ENCODE assay signal across 8 cellular contexts in genomic region chr12:3077572-3078081, GRCh38. TPM values are rescaled to one million over a fixed set of nuclear protein-coding genes. Genes with fewer than 3 reads are reported as not detected.
DNase-seq lines count a peak whose midpoint lies in the region; ATAC-seq, FAIRE-seq and TF ChIP-seq lines count a peak whose summit lies in the region.

No MANE protein-coding gene starts in this region.

- H3K36me3 ChIP-seq in HUES64 (ENCODE audit: insufficient read depth, low read length) (no peaks in the 10 kb centered on the region), astrocyte (ENCODE audit: insufficient read depth, low read length) (no peaks in the 10 kb centered on the region)

- H3K36me3 Mint-ChIP-seq in CD14-positive monocyte (peaks cover 0 to 6% of the 10 kb centered on the region in 2 donors), astrocyte (ENCODE audit: low read depth, unreplicated experiment) (peaks cover 6% of the 10 kb centered on the region)
- no peaks in the 10 kb centered on the region for H3K36me3 Mint-ChIP-seq in stimulated activated effector memory CD8-positive, alpha-beta T cell treated with anti-CD3 and anti-CD28 coated beads, Interleukin-12 subunit alpha, Interleukin-12 subunit beta, amount 100 ng/mL, for 72 hours

- peaks cover 41% of the 10 kb centered on the region for H3K79me2 ChIP-seq in astrocyte (ENCODE audit: insufficient read depth, low read length)

- no peak overlapping the region for H3K27ac ChIP-seq in HUES64 (ENCODE audit: low read depth, low read length)
- H3K27ac ChIP-seq in astrocyte (ENCODE audit: low read depth, low read length), result peak overlapping the region; percentile 25

- peaks cover 0 to 8% (median 2%) of the 10 kb centered on the region in 7 donors for H3K9me3 Mint-ChIP-seq in CD14-positive monocyte
- H3K9me3 Mint-ChIP-seq in astrocyte (ENCODE audit: unreplicated experiment), result no peaks in the 10 kb centered on the region
- no peaks in the 10 kb centered on the region for H3K9me3 Mint-ChIP-seq in stimulated activated effector memory CD8-positive, alpha-beta T cell treated with anti-CD3 and anti-CD28 coated beads, Interleukin-12 subunit alpha, Interleukin-12 subunit beta, amount 100 ng/mL, for 72 hours

- H3K4me3 Mint-ChIP-seq in CD14-positive monocyte (peak overlapping the region; percentile 76 to 85), astrocyte (ENCODE audit: unreplicated experiment) (peak overlapping the region; percentile 88)
- peak overlapping the region; percentile 77 for H3K4me3 Mint-ChIP-seq in stimulated activated effector memory CD8-positive, alpha-beta T cell treated with anti-CD3 and anti-CD28 coated beads, Interleukin-12 subunit alpha, Interleukin-12 subunit beta, amount 100 ng/mL, for 72 hours

- H3K27ac Mint-ChIP-seq in CD14-positive monocyte, result no peak overlapping the region
- peak overlapping the region; percentile 62 for H3K27ac Mint-ChIP-seq in astrocyte (ENCODE audit: unreplicated experiment)
- no peak overlapping the region for H3K27ac Mint-ChIP-seq in stimulated activated effector memory CD8-positive, alpha-beta T cell treated with anti-CD3 and anti-CD28 coated beads, Interleukin-12 subunit alpha, Interleukin-12 subunit beta, amount 100 ng/mL, for 72 hours

- peak overlapping the region; percentile 92 for H3K4me2 ChIP-seq in astrocyte (ENCODE audit: low read length)

- no peak for FAIRE-seq in astrocyte (lab: Jason Lieb, UNC)

- peaks cover 29% of the 10 kb centered on the region for H4K20me1 ChIP-seq in astrocyte (ENCODE audit: insufficient read depth, low read length)

- H3K4me3 ChIP-seq in HUES64 (ENCODE audit: low read length), result peak overlapping the region; percentile 72
- peak overlapping the region; percentile 67 for H3K4me3 ChIP-seq in astrocyte (ENCODE audit: insufficient read depth, low read depth, low read length)
- peak overlapping the region; percentile 44 for H3K4me3 ChIP-seq in iPS-18c (ENCODE audit: insufficient read depth, low read depth, low read length)

- H3K9ac ChIP-seq in HUES64 (ENCODE audit: low read depth, low read length) (peak overlapping the region; percentile 63), astrocyte (ENCODE audit: low read length) (peak overlapping the region; percentile 85)

- peak overlapping the region; percentile 74 for H2AFZ ChIP-seq in astrocyte (ENCODE audit: low read depth, low read length)

- intact Hi-C loops in CD14-positive monocyte (cut with micrococcal nuclease), result no loop called here

- WGBS in HUES64, result 3% methylated on average over 32 of the region's 32 CpGs

- TF ChIP-seq CTCF in CD14-positive monocyte (IDR thresholded peaks at IDR 0.05), result no peak
- no peak for TF ChIP-seq CTCF in astrocyte (IDR thresholded peaks at IDR 0.05; ENCODE audit: insufficient read depth, low read depth, low read length)

- peaks cover 15% of the 10 kb centered on the region for H3K4me1 Mint-ChIP-seq in CD14-positive monocyte
- H3K4me1 Mint-ChIP-seq in astrocyte (ENCODE audit: low read depth, unreplicated experiment), result peaks cover 6% of the 10 kb centered on the region
- peaks cover 6% of the 10 kb centered on the region for H3K4me1 Mint-ChIP-seq in stimulated activated effector memory CD8-positive, alpha-beta T cell treated with anti-CD3 and anti-CD28 coated beads, Interleukin-12 subunit alpha, Interleukin-12 subunit beta, amount 100 ng/mL, for 72 hours

- peak; percentile 12 for ATAC-seq in stimulated activated effector memory CD8-positive, alpha-beta T cell treated with anti-CD3 and anti-CD28 coated beads, Interleukin-12 subunit alpha, Interleukin-12 subunit beta, amount 100 ng/mL, for 72 hours

- H3K9me3 ChIP-seq in HUES64 (ENCODE audit: insufficient read depth, low read depth, low read length) (no peaks in the 10 kb centered on the region), astrocyte (ENCODE audit: insufficient read depth, low read depth, low read length) (no peaks in the 10 kb centered on the region), iPS-18c (ENCODE audit: control insufficient read depth, insufficient read depth, low read length) (no peaks in the 10 kb centered on the region)

- H3K4me1 ChIP-seq in HUES64 (ENCODE audit: insufficient read depth, low read length) (peaks cover 6% of the 10 kb centered on the region), astrocyte (ENCODE audit: insufficient read depth, low read length) (peaks cover 30% of the 10 kb centered on the region)

- H3K27me3 Mint-ChIP-seq in CD14-positive monocyte (ENCODE audit: low read depth in 3 of 3) (peaks cover 35 to 83% (median 62%) of the 10 kb centered on the region in 3 donors), astrocyte (ENCODE audit: low read depth, unreplicated experiment) (peaks cover 3% of the 10 kb centered on the region)

- peaks cover 23% of the 10 kb centered on the region for H3K27me3 ChIP-seq in HUES64 (ENCODE audit: insufficient read depth, low read length)
- H3K27me3 ChIP-seq in astrocyte (ENCODE audit: insufficient read depth, low read length), result no peaks in the 10 kb centered on the region

- DNase-seq in CD14-positive monocyte (ENCODE audit: low spot score) (no peak), astrocyte (ENCODE audit: low read depth) (peak; percentile 28), NCI-H2227 (lab: John Stamatoyannopoulos, UW; ENCODE audit: unreplicated experiment) (no peak), H4 (ENCODE audit: low spot score) (no peak)
- peak in 1 of 2 donors; percentile 50 for DNase-seq in stimulated activated effector memory CD8-positive, alpha-beta T cell treated with anti-CD3 and anti-CD28 coated beads, Interleukin-12 subunit alpha, Interleukin-12 subunit beta, amount 100 ng/mL, for 72 hours (ENCODE audit: low spot score in 2 of 2)
- no peak for DNase-seq in stimulated activated naive CD4-positive, alpha-beta T cell treated with Interleukin-2 at 50 U/mL for 16 hours (lab: John Stamatoyannopoulos, UW)

RNA-seq across cellular contexts. Expression of gene TSPAN9, which starts 0.4 kb away (rescaled TPM):
- under 1 TPM; 0.15 to 0.34 TPM for polyA plus RNA-seq in CD14-positive monocyte
- polyA plus RNA-seq in HUES64 (2013, experiment 1 of 2), result 15.4 TPM
- polyA plus RNA-seq in HUES64 (2013, experiment 2 of 2), result 16.8 TPM
- total RNA-seq in astrocyte, result 39.8 and 40.9 TPM in 2 replicates
- total RNA-seq in H4 (2014; rRNA removed; shearing (Covaris generic)), result 12.7 and 15.8 TPM in 2 replicates
